ENCODE assay signal across 19 cellular contexts in the genomic region with DNA sequence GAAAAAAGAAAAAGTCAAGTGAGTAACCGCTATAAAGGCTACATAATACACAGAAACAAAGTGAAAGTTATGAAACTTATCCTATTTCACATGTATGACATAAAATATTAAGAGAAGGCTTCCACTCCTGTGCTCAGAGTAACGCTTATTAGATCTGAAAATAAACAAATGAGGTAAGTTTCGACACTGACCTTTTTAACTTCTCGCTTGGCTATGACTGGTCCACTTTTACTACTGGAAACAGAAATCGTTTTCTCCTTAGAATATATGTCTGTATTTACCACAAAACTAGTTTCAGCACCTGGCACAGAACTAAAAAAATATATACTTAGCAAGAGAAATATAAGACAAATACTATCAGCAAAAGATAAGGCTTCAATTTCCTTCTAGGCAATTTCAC. TPM values are rescaled to one million over a fixed set of nuclear protein-coding genes. Genes with fewer than 3 reads are reported as not detected.
DNase-seq lines count a peak whose midpoint lies in the region; ATAC-seq lines count a peak whose summit lies in the region.
"Had no signal": no experiment of that assay in that cellular context is flagged by ENCODE, and none has a peak within 500 bp of the region (broad histone marks: within the 10 kb centered on the region; RNA-seq: fewer than 3 reads in every experiment).

No MANE protein-coding gene starts in this region.

- POLR2A ChIA-PET in activated CD4-positive, alpha-beta T cell treated with anti-CD3 and anti-CD28 coated beads for 36 hours (lab: Charles Lee): no interaction called here

- peaks cover 61% of the 10 kb centered on the region for H3K36me3 Mint-ChIP-seq in activated CD4-positive, alpha-beta T cell treated with anti-CD3 and anti-CD28 coated beads for 36 hours (ENCODE audit: low read depth)
- H3K36me3 Mint-ChIP-seq in activated naive CD8-positive, alpha-beta T cell: peaks cover 10% of the 10 kb centered on the region
- H3K36me3 Mint-ChIP-seq in memory B cell: peaks cover 25% of the 10 kb centered on the region

- no peaks in the 10 kb centered on the region for H3K9me3 Mint-ChIP-seq in activated CD4-positive, alpha-beta T cell treated with anti-CD3 and anti-CD28 coated beads for 36 hours (ENCODE audit: low read depth)
- H3K9me3 Mint-ChIP-seq in activated naive CD8-positive, alpha-beta T cell (ENCODE audit: low read depth): no peaks in the 10 kb centered on the region
- H3K9me3 Mint-ChIP-seq in memory B cell: peaks cover 4% of the 10 kb centered on the region
- H3K9me3 Mint-ChIP-seq: H9 had no signal

- no peak for DNase-seq in activated CD4-positive, alpha-beta T cell treated with anti-CD3 and anti-CD28 coated beads for 36 hours
- no peak for DNase-seq in activated CD4-positive, alpha-beta T cell treated with anti-CD3 and anti-CD28 coated beads for 1 hour
- no peak for DNase-seq in memory B cell (ENCODE audit: low spot score in 2 of 2)
- DNase-seq: COR-L47; DMS 273 treated with DMSO at 0.1 percent for 48 hours; DND-41; H9; NCI-H1105 treated with DMSO at 0.1 percent for 48 hours; NCI-H1694; NCI-H2081 treated with DMSO at 0.1 percent for 48 hours; NCI-H446 treated with DMSO at 0.1 percent for 48 hours; NK-92 treated with Interleukin-12 subunit alpha and Interleukin-12 subunit beta, amount 100 ng/mL, for 24 hours had no signal

- no peak overlapping the region for H3K4me3 Mint-ChIP-seq in activated CD4-positive, alpha-beta T cell treated with anti-CD3 and anti-CD28 coated beads for 36 hours
- no peak overlapping the region for H3K4me3 Mint-ChIP-seq in activated naive CD8-positive, alpha-beta T cell
- H3K4me3 Mint-ChIP-seq in memory B cell: no peak overlapping the region
- H3K4me3 Mint-ChIP-seq: B cell, H9 had no signal

- H3K4me1 Mint-ChIP-seq in activated CD4-positive, alpha-beta T cell treated with anti-CD3 and anti-CD28 coated beads for 36 hours: peaks cover 6% of the 10 kb centered on the region
- H3K4me1 Mint-ChIP-seq in activated naive CD8-positive, alpha-beta T cell (ENCODE audit: low read depth): peaks cover 12% of the 10 kb centered on the region
- peaks cover 3% of the 10 kb centered on the region for H3K4me1 Mint-ChIP-seq in memory B cell
- H3K4me1 Mint-ChIP-seq: B cell, H9 had no signal

- CTCF ChIA-PET in activated CD4-positive, alpha-beta T cell treated with anti-CD3 and anti-CD28 coated beads for 36 hours (lab: Charles Lee): no interaction called here

- no peak for ATAC-seq in activated CD4-positive, alpha-beta T cell treated with anti-CD3 and anti-CD28 coated beads for 36 hours
- ATAC-seq in GM18867 (IDR thresholded peaks at IDR 0.05; ENCODE audit: unreplicated experiment): peak; percentile 75
- no peak for ATAC-seq in memory B cell (ENCODE audit: low read depth)
- no peak for ATAC-seq in HG02763 (IDR thresholded peaks at IDR 0.05; ENCODE audit: unreplicated experiment)
- no peak for ATAC-seq in HG03280 (IDR thresholded peaks at IDR 0.05; ENCODE audit: unreplicated experiment)
- ATAC-seq: K562 had no signal

- H3K27ac Mint-ChIP-seq in activated CD4-positive, alpha-beta T cell treated with anti-CD3 and anti-CD28 coated beads for 36 hours: peak overlapping the region; percentile 4
- peak overlapping the region; percentile 46 for H3K27ac Mint-ChIP-seq in activated naive CD8-positive, alpha-beta T cell
- H3K27ac Mint-ChIP-seq in memory B cell: peak overlapping the region; percentile 69
- H3K27ac Mint-ChIP-seq: B cell had no signal

- intact Hi-C loops in activated CD4-positive, alpha-beta T cell treated with anti-CD3 and anti-CD28 coated beads for 36 hours (cut with DNase I, micrococcal nuclease): no loop called here

- no peaks in the 10 kb centered on the region for H3K27me3 Mint-ChIP-seq in activated CD4-positive, alpha-beta T cell treated with anti-CD3 and anti-CD28 coated beads for 36 hours
- H3K27me3 Mint-ChIP-seq in activated naive CD8-positive, alpha-beta T cell: no peaks in the 10 kb centered on the region
- no peaks in the 10 kb centered on the region for H3K27me3 Mint-ChIP-seq in memory B cell
- H3K27me3 Mint-ChIP-seq: B cell had no signal

RNA-seq across cellular contexts. Expression of gene FNBP4, which starts 16.4 kb away (rescaled TPM):
- total RNA-seq in activated CD4-positive, alpha-beta T cell treated with anti-CD3 and anti-CD28 coated beads for 36 hours: 100 to 1,000 TPM; 117 to 135 TPM

RNA-seq across cellular contexts. Expression of gene AGBL2, which starts 35.6 kb away (rescaled TPM):
- 1 to 10 TPM; 3.5 to 5.6 TPM for total RNA-seq in activated CD4-positive, alpha-beta T cell treated with anti-CD3 and anti-CD28 coated beads for 36 hours
- total RNA-seq: G401 had no signal

Comparison
In these comparisons a context has a peak if more than half of its experiments do, and no peak if none do; other contexts are left out.
1. H3K27ac Mint-ChIP-seq: peak in every context shown above with its lines; median percentile 69 in memory B cell; 46 in activated naive CD8-positive, alpha-beta T cell; 4 in activated CD4-positive, alpha-beta T cell treated with anti-CD3 and anti-CD28 coated beads for 36 hours.